ENCODE assay signal across 20 cellular contexts in the genomic region with DNA sequence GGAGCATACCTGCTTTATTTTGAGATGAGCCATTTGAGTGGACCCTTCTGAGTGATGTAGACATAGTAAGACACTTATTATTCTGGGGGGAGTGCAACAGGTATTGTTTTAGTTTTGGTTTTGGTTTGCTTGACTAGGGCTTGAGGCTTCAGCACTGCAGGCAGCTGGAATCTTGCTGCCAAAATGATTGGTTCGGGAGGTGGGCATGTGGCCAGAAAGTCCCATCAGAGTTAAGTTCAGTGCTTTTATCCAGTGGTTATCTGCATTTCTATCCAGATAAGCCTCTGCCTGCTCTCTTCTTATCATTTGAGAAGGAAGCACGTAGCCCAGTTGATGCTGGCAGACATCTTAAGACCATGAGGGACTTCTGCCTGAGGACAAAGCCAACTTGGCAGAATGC. TPM values are rescaled to one million over a fixed set of nuclear protein-coding genes. Genes with fewer than 3 reads are reported as not detected.
DNase-seq lines count a peak whose midpoint lies in the region; ATAC-seq and TF ChIP-seq lines count a peak whose summit lies in the region.
"Had no signal": no experiment of that assay in that cellular context is flagged by ENCODE, and none has a peak within 500 bp of the region (broad histone marks: within the 10 kb centered on the region; RNA-seq: fewer than 3 reads in every experiment).

No MANE protein-coding gene starts in this region.

- no peaks in the 10 kb centered on the region for H3K36me3 Mint-ChIP-seq in natural killer cell treated with Interleukin-12 subunit alpha and Interleukin-12 subunit beta and Interleukin-15 and Interleukin-18, amount 100 ng/mL, for 72 hours
- no peaks in the 10 kb centered on the region for H3K36me3 Mint-ChIP-seq in activated CD4-positive, alpha-beta T cell treated with anti-CD3 and anti-CD28 coated beads, Interleukin-2, amount 10 ng/mL, durations not matched to agents 24 days and 14 days (ENCODE audit: low read depth)

- peak overlapping the region; percentile 36 for H3K4me3 ChIP-seq in coronary artery

- no peak for TF ChIP-seq CTCF in coronary artery (IDR thresholded peaks at IDR 0.05)

- peak overlapping the region; percentile 34 to 60 for H3K27ac Mint-ChIP-seq in natural killer cell treated with Interleukin-12 subunit alpha and Interleukin-12 subunit beta and Interleukin-15 and Interleukin-18, amount 100 ng/mL, for 72 hours
- no peak overlapping the region for H3K27ac Mint-ChIP-seq in activated CD4-positive, alpha-beta T cell treated with anti-CD3 and anti-CD28 coated beads, Interleukin-2, amount 10 ng/mL, durations not matched to agents 24 days and 14 days
- H3K27ac Mint-ChIP-seq: progenitor cell of endocrine pancreas; stimulated activated naive CD8-positive, alpha-beta T cell treated with anti-CD3 and anti-CD28 coated beads, Interleukin-15, Interleukin-2, amounts not matched to agents 100 ng/mL and 50 ng/mL, for 24 hours had no signal

- intact Hi-C loops in activated CD4-positive, alpha-beta T cell treated with anti-CD3 and anti-CD28 coated beads, Interleukin-2, amount 10 ng/mL, durations not matched to agents 24 days and 14 days (cut with micrococcal nuclease), result no loop called here

- peak; percentile 31 for DNase-seq in CMK (ENCODE audit: low read depth)
- peak; percentile 46 for DNase-seq in NCI-H226
- no peak for DNase-seq in coronary artery (ENCODE audit: low spot score)
- no peak for DNase-seq in natural killer cell treated with Interleukin-12 subunit alpha and Interleukin-12 subunit beta and Interleukin-15 and Interleukin-18, amount 100 ng/mL, for 72 hours (ENCODE audit: low spot score)
- DNase-seq in activated effector memory CD4-positive, alpha-beta T cell treated with anti-CD3 and anti-CD28 coated beads, Interleukin-2, amount 50 U/mL, for 16 hours, result no peak
- no peak for DNase-seq in stimulated activated naive CD8-positive, alpha-beta T cell treated with anti-CD3 and anti-CD28 coated beads, Interleukin-15, Interleukin-2, amounts not matched to agents 100 U/mL and 50 U/mL, for 24 hours
- no peak for DNase-seq in activated CD4-positive, alpha-beta T cell treated with anti-CD3 and anti-CD28 coated beads, Interleukin-2, amount 10 ng/mL, durations not matched to agents 24 days and 14 days
- DNase-seq in NAMALWA (ENCODE audit: low spot score), result no peak
- DNase-seq: activated CD4-positive, alpha-beta T cell treated with anti-CD3 and anti-CD28 coated beads for 4 hours; activated gamma-delta T cell; amniotic stem cell; Caco-2; HCEC 1CT; NCI-H2107; NCI-H524; SW 1271; trophoblast cell had no signal

- no peak for ATAC-seq in natural killer cell treated with Interleukin-12 subunit alpha and Interleukin-12 subunit beta and Interleukin-15 and Interleukin-18, amount 100 ng/mL, for 72 hours
- no peak for ATAC-seq in stimulated activated naive CD8-positive, alpha-beta T cell treated with anti-CD3 and anti-CD28 coated beads, Interleukin-15, Interleukin-2, amounts not matched to agents 100 U/mL and 50 U/mL, for 24 hours
- ATAC-seq: esophagus mucosa had no signal

- no peaks in the 10 kb centered on the region for H3K27me3 Mint-ChIP-seq in natural killer cell treated with Interleukin-12 subunit alpha and Interleukin-12 subunit beta and Interleukin-15 and Interleukin-18, amount 100 ng/mL, for 72 hours
- peaks cover 51% of the 10 kb centered on the region for H3K27me3 Mint-ChIP-seq in activated CD4-positive, alpha-beta T cell treated with anti-CD3 and anti-CD28 coated beads, Interleukin-2, amount 10 ng/mL, durations not matched to agents 24 days and 14 days

- H3K9me3 Mint-ChIP-seq in natural killer cell treated with Interleukin-12 subunit alpha and Interleukin-12 subunit beta and Interleukin-15 and Interleukin-18, amount 100 ng/mL, for 72 hours, result no peaks in the 10 kb centered on the region
- no peaks in the 10 kb centered on the region for H3K9me3 Mint-ChIP-seq in activated CD4-positive, alpha-beta T cell treated with anti-CD3 and anti-CD28 coated beads, Interleukin-2, amount 10 ng/mL, durations not matched to agents 24 days and 14 days
- H3K9me3 Mint-ChIP-seq: stimulated activated naive CD8-positive, alpha-beta T cell treated with anti-CD3 and anti-CD28 coated beads, Interleukin-15, Interleukin-2, amounts not matched to agents 100 ng/mL and 50 ng/mL, for 24 hours had no signal

- H3K4me3 Mint-ChIP-seq in natural killer cell treated with Interleukin-12 subunit alpha and Interleukin-12 subunit beta and Interleukin-15 and Interleukin-18, amount 100 ng/mL, for 72 hours, result peak overlapping the region; percentile 34
- H3K4me3 Mint-ChIP-seq in activated CD4-positive, alpha-beta T cell treated with anti-CD3 and anti-CD28 coated beads, Interleukin-2, amount 10 ng/mL, durations not matched to agents 24 days and 14 days, result no peak overlapping the region
- H3K4me3 Mint-ChIP-seq: stimulated activated naive CD8-positive, alpha-beta T cell treated with anti-CD3 and anti-CD28 coated beads, Interleukin-15, Interleukin-2, amounts not matched to agents 100 ng/mL and 50 ng/mL, for 24 hours had no signal

- peaks cover 32 to 33% of the 10 kb centered on the region in 2 donors for H3K4me1 Mint-ChIP-seq in natural killer cell treated with Interleukin-12 subunit alpha and Interleukin-12 subunit beta and Interleukin-15 and Interleukin-18, amount 100 ng/mL, for 72 hours (ENCODE audit: low read depth in 2 of 2)
- H3K4me1 Mint-ChIP-seq in activated CD4-positive, alpha-beta T cell treated with anti-CD3 and anti-CD28 coated beads, Interleukin-2, amount 10 ng/mL, durations not matched to agents 24 days and 14 days, result peaks cover 3% of the 10 kb centered on the region

- H3K27ac ChIP-seq in coronary artery, result no peak overlapping the region

RNA-seq across cellular contexts. Expression of a gene that starts 9.5 kb away (rescaled TPM):
- 10 to 100 TPM; 12.6 to 23.6 TPM for total RNA-seq in natural killer cell treated with Interleukin-12 subunit alpha and Interleukin-12 subunit beta and Interleukin-15 and Interleukin-18, amount 100 ng/mL, for 72 hours
- 4.2 and 4.4 TPM in 2 replicates for total RNA-seq in activated CD4-positive, alpha-beta T cell treated with anti-CD3 and anti-CD28 coated beads, Interleukin-2, amount 10 ng/mL, durations not matched to agents 24 days and 14 days

Comparison
In these comparisons a context has a peak if more than half of its experiments do, and no peak if none do; other contexts are left out.
1. DNase-seq: peak in CMK (single experiment) and NCI-H226 (single experiment); none in coronary artery (single experiment), natural killer cell treated with Interleukin-12 subunit alpha and Interleukin-12 subunit beta and Interleukin-15 and Interleukin-18, amount 100 ng/mL, for 72 hours (single experiment), activated effector memory CD4-positive, alpha-beta T cell treated with anti-CD3 and anti-CD28 coated beads, Interleukin-2, amount 50 U/mL, for 16 hours (single experiment), stimulated activated naive CD8-positive, alpha-beta T cell treated with anti-CD3 and anti-CD28 coated beads, Interleukin-15, Interleukin-2, amounts not matched to agents 100 U/mL and 50 U/mL, for 24 hours (single experiment), activated CD4-positive, alpha-beta T cell treated with anti-CD3 and anti-CD28 coated beads, Interleukin-2, amount 10 ng/mL, durations not matched to agents 24 days and 14 days (single experiment) and NAMALWA (single experiment).